In genomic region chr16:89489731-89490385, GRCh38 we compare ENCODE assay signal across 8 cellular contexts. TPM values are rescaled to one million over a fixed set of nuclear protein-coding genes. Genes with fewer than 3 reads are reported as not detected.
A peak's percentile ranks its signal among the peaks of the same experiment; 100 is the strongest.
DNase-seq lines count a peak whose midpoint lies in the region; ATAC-seq and TF ChIP-seq lines count a peak whose summit lies in the region.

No MANE protein-coding gene starts in this region.

- H3K4me3 ChIP-seq in kidney epithelial cell (ENCODE audit: low read depth, low read length) (peak overlapping the region; percentile 78), thoracic aorta (peak overlapping the region; percentile 93)

- no peaks in the 10 kb centered on the region for H3K9me3 ChIP-seq in thoracic aorta

- H3K4me1 Mint-ChIP-seq in activated CD4-positive, alpha-beta T cell treated with anti-CD3 and anti-CD28 coated beads, Interleukin-2, amount 10 ng/mL, durations not matched to agents 7 days and 5 days, result peaks cover 64% of the 10 kb centered on the region
- peaks cover 63% of the 10 kb centered on the region for H3K4me1 Mint-ChIP-seq in activated naive CD8-positive, alpha-beta T cell treated with anti-CD3 and anti-CD28 coated beads, Interleukin-2, amount 50 U/mL, for 24 hours

- peaks cover 37 to 52% of the 10 kb centered on the region in 2 donors for H3K4me1 ChIP-seq in thoracic aorta (ENCODE audit: control insufficient read depth in 1 of 2, low read depth in 2 of 2)

- TF ChIP-seq CTCF in kidney epithelial cell (IDR thresholded peaks at IDR 0.05; ENCODE audit: insufficient read depth, low read length, poor library complexity, severe bottlenecking) (no peak), thoracic aorta (IDR thresholded peaks at IDR 0.05) (no peak)

- H3K27ac ChIP-seq in thoracic aorta, result peak overlapping the region; percentile 89 to 92

- POLR2A ChIA-PET in activated CD4-positive, alpha-beta T cell treated with anti-CD3 and anti-CD28 coated beads, Interleukin-2, amount 10 ng/mL, durations not matched to agents 7 days and 5 days (lab: Charles Lee), result interaction anchor here (1.0 kb wide), 1 partner anchor 175 kb away, joined by 3 read pairs; no protein-coding TSS in a partner anchor

- no peaks in the 10 kb centered on the region for H3K27me3 ChIP-seq in kidney epithelial cell (ENCODE audit: control insufficient read depth, insufficient read depth, low read length)
- no peaks in the 10 kb centered on the region for H3K27me3 ChIP-seq in thoracic aorta (replicated peaks; ENCODE audit: insufficient read depth)

- DNase-seq in activated CD4-positive, alpha-beta T cell treated with anti-CD3 and anti-CD28 coated beads, Interleukin-2, amount 10 ng/mL, durations not matched to agents 7 days and 5 days, result no peak
- DNase-seq in activated CD4-positive, alpha-beta T cell treated with anti-CD3 and anti-CD28 coated beads for 4 hours, result no peak
- no peak for DNase-seq in activated naive CD8-positive, alpha-beta T cell treated with anti-CD3 and anti-CD28 coated beads, Interleukin-2, amount 50 U/mL, for 24 hours
- DNase-seq in kidney epithelial cell (ENCODE audit: low read depth), result no peak
- DNase-seq in thoracic aorta (ENCODE audit: low spot score), result no peak
- no peak for DNase-seq in SIG-M5 treated with dmso at 0.1 percent for 504 hours (lab: John Stamatoyannopoulos, UW; ENCODE audit: unreplicated experiment)

- no peaks in the 10 kb centered on the region for H3K9me3 Mint-ChIP-seq in activated CD4-positive, alpha-beta T cell treated with anti-CD3 and anti-CD28 coated beads, Interleukin-2, amount 10 ng/mL, durations not matched to agents 7 days and 5 days
- no peaks in the 10 kb centered on the region for H3K9me3 Mint-ChIP-seq in activated naive CD8-positive, alpha-beta T cell treated with anti-CD3 and anti-CD28 coated beads, Interleukin-2, amount 50 U/mL, for 24 hours

- H3K27me3 Mint-ChIP-seq in activated CD4-positive, alpha-beta T cell treated with anti-CD3 and anti-CD28 coated beads, Interleukin-2, amount 10 ng/mL, durations not matched to agents 7 days and 5 days, result no peaks in the 10 kb centered on the region
- H3K27me3 Mint-ChIP-seq in activated naive CD8-positive, alpha-beta T cell treated with anti-CD3 and anti-CD28 coated beads, Interleukin-2, amount 50 U/mL, for 24 hours, result peaks cover 2% of the 10 kb centered on the region

- CTCF ChIA-PET in activated CD4-positive, alpha-beta T cell treated with anti-CD3 and anti-CD28 coated beads, Interleukin-2, amount 10 ng/mL, durations not matched to agents 7 days and 5 days (lab: Charles Lee), result interaction anchor here (1.0 to 1.5 kb wide), 4 partner anchors 15 to 107 kb away, joined by 3 to 4 read pairs (median 3); partner anchors contain the start of gene SPG7

- peak overlapping the region; percentile 87 for H3K27ac Mint-ChIP-seq in activated CD4-positive, alpha-beta T cell treated with anti-CD3 and anti-CD28 coated beads, Interleukin-2, amount 10 ng/mL, durations not matched to agents 7 days and 5 days
- H3K27ac Mint-ChIP-seq in activated naive CD8-positive, alpha-beta T cell treated with anti-CD3 and anti-CD28 coated beads, Interleukin-2, amount 50 U/mL, for 24 hours, result no peak overlapping the region

- no peak for ATAC-seq in activated naive CD8-positive, alpha-beta T cell treated with anti-CD3 and anti-CD28 coated beads, Interleukin-2, amount 50 U/mL, for 24 hours
- ATAC-seq in thoracic aorta (ENCODE audit: insufficient number of reproducible peaks, low FRiP score, low read depth) (no peak), HG02884 (IDR thresholded peaks at IDR 0.05; ENCODE audit: unreplicated experiment) (no peak), GM18870 (IDR thresholded peaks at IDR 0.05; ENCODE audit: unreplicated experiment) (no peak)

- H3K4me3 Mint-ChIP-seq in activated CD4-positive, alpha-beta T cell treated with anti-CD3 and anti-CD28 coated beads, Interleukin-2, amount 10 ng/mL, durations not matched to agents 7 days and 5 days, result peak overlapping the region; percentile 84
- peak overlapping the region; percentile 96 for H3K4me3 Mint-ChIP-seq in activated naive CD8-positive, alpha-beta T cell treated with anti-CD3 and anti-CD28 coated beads, Interleukin-2, amount 50 U/mL, for 24 hours

- peaks cover 27% of the 10 kb centered on the region for H3K36me3 Mint-ChIP-seq in activated CD4-positive, alpha-beta T cell treated with anti-CD3 and anti-CD28 coated beads, Interleukin-2, amount 10 ng/mL, durations not matched to agents 7 days and 5 days (ENCODE audit: low read depth)
- H3K36me3 Mint-ChIP-seq in activated naive CD8-positive, alpha-beta T cell treated with anti-CD3 and anti-CD28 coated beads, Interleukin-2, amount 50 U/mL, for 24 hours (ENCODE audit: low read depth), result peaks cover 26% of the 10 kb centered on the region

- H3K36me3 ChIP-seq in kidney epithelial cell (ENCODE audit: control insufficient read depth, insufficient read depth, low read length) (no peaks in the 10 kb centered on the region), thoracic aorta (no peaks in the 10 kb centered on the region)

RNA-seq across cellular contexts. Expression of gene ANKRD11, which starts 0.5 kb away (rescaled TPM):
- total RNA-seq in activated CD4-positive, alpha-beta T cell treated with anti-CD3 and anti-CD28 coated beads, Interleukin-2, amount 10 ng/mL, durations not matched to agents 7 days and 5 days, result 100 to 1,000 TPM; 158 to 178 TPM
- total RNA-seq in kidney epithelial cell (133 and 171 TPM in 2 replicates), thoracic aorta (100 to 1,000 TPM; 125 to 129 TPM)

RNA-seq across cellular contexts. Expression of gene SPG7, which starts 18.3 kb away (rescaled TPM):
- total RNA-seq in activated CD4-positive, alpha-beta T cell treated with anti-CD3 and anti-CD28 coated beads, Interleukin-2, amount 10 ng/mL, durations not matched to agents 7 days and 5 days, result 100 to 1,000 TPM in 1 of 2 experiments, 10 to 100 TPM in 1; 88.3 to 101 TPM
- total RNA-seq in kidney epithelial cell (126 and 144 TPM in 2 replicates), thoracic aorta (100 to 1,000 TPM; 214 to 333 TPM)
